22 cellular contexts compared by ENCODE assay signal in the genomic region with DNA sequence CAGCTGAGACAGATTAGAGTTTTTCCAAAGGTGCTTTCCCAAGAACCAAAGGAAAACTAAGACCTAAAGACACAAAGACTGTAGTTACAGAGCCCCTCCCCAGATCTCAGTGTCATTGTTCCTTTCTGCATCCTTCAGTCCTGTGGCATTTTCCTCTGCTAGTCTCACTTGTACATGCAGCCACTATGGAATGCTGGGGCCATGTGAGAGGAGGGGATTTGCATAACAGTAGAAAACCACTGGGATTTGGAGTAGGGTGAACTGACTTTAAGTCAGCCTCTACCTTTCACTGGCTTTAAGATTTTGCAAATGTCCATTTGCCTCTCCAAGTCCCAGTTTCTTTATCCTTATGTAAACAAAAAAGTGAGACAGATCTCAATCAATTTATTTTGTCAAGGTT.
DNase-seq lines count a peak whose midpoint lies in the region; ATAC-seq, FAIRE-seq and TF ChIP-seq lines count a peak whose summit lies in the region.
"Had no signal": no experiment of that assay in that cellular context is flagged by ENCODE, and none has a peak within 500 bp of the region (broad histone marks: within the 10 kb centered on the region; RNA-seq: fewer than 3 reads in every experiment).

No MANE protein-coding gene starts in this region.

- peak overlapping the region; percentile 94 for H2BK5ac ChIP-seq in H1 (ENCODE audit: low read depth, low read length)

- no peaks in the 10 kb centered on the region for H3K27me3 Mint-ChIP-seq in HFFc6 (ENCODE audit: insufficient read depth)
- H3K27me3 Mint-ChIP-seq: activated B cell treated with CpG ODN at 0.5 μM for 24 hours had no signal

- no peak for TF ChIP-seq POLR2A in H1 (IDR thresholded peaks at IDR 0.05; ENCODE audit: control extremely low read depth in 1 of 2, low read depth in 2 of 2, low read length in 2 of 2)

- H3K27me3 ChIP-seq in ACC112 (ENCODE audit: insufficient read depth, low read length) (no peaks in the 10 kb centered on the region), H1 (replicated peaks in 1 of 4; ENCODE audit: control insufficient read depth in 3 of 4, extremely low read depth in 1 of 4, insufficient read depth in 3 of 4, low read length in 3 of 4) (no peaks in the 10 kb centered on the region), left lung (no peaks in the 10 kb centered on the region)
- H3K27me3 ChIP-seq: esophagus muscularis mucosa, sigmoid colon, transverse colon had no signal

- DNase-seq in HFFc6, result peak; percentile 17
- DNase-seq in H1 (ENCODE audit: low read depth in 1 of 2, low spot score in 2 of 2), result peak in 1 of 2 experiments; percentile 56
- DNase-seq in left lung, result no peak
- DNase-seq in stimulated activated effector memory CD8-positive, alpha-beta T cell treated with anti-CD3 and anti-CD28 coated beads, Interleukin-12 subunit alpha, Interleukin-12 subunit beta, amount 100 ng/mL, for 72 hours (ENCODE audit: low spot score in 2 of 2), result no peak
- DNase-seq in NOMO-1 (lab: John Stamatoyannopoulos, UW; ENCODE audit: unreplicated experiment in 2 of 2), result no peak
- DNase-seq in T-helper 9 cell, result no peak
- DNase-seq: activated B cell treated with CpG ODN at 0.5 μM for 24 hours; activated effector memory CD4-positive, alpha-beta T cell treated with Interleukin-2 at 50 U/mL for 16 hours; aorta; DND-41; NCI-H2029 treated with DMSO at 0.1 percent for 48 hours; NCI-H748 treated with DMSO at 0.1 percent for 48 hours; sigmoid colon; stimulated activated CD4-positive, alpha-beta T cell treated with anti-CD3 and anti-CD28 coated beads, Interleukin-4, amount 100 ng/mL, for 4 hours; transverse colon had no signal

- CTCF ChIA-PET in H1 (lab: Charles Lee; ENCODE audit: partially characterized antibody), result interaction anchor here (0.9 to 1.3 kb wide), 2 partner anchors 10 to 23 kb away, joined by 3 to 4 read pairs; no protein-coding TSS in a partner anchor

- H3K79me2 ChIP-seq in ACC112 (ENCODE audit: control insufficient read depth, insufficient read depth, low read length, unreplicated experiment) (no peaks in the 10 kb centered on the region), H1 (ENCODE audit: control insufficient read depth in 1 of 2, insufficient read depth in 2 of 2, low read length in 2 of 2) (no peaks in the 10 kb centered on the region)

- no peak overlapping the region for H3K9ac ChIP-seq in H1 (replicated peaks in 1 of 4; ENCODE audit: extremely low read depth in 1 of 4, low read depth in 3 of 4, low read length in 3 of 4)

- TF ChIP-seq CTCF in HFFc6 (IDR thresholded peaks at IDR 0.05) (no peak), H1 (IDR thresholded peaks at IDR 0.05; ENCODE audit: control extremely low read depth in 1 of 3, insufficient read depth in 1 of 3, low read depth in 1 of 3, low read length in 3 of 3) (no peak), left lung (IDR thresholded peaks at IDR 0.05) (no peak)

- no peak overlapping the region for H3K4me3 Mint-ChIP-seq in HFFc6
- H3K4me3 Mint-ChIP-seq in stimulated activated effector memory CD8-positive, alpha-beta T cell treated with anti-CD3 and anti-CD28 coated beads, Interleukin-12 subunit alpha, Interleukin-12 subunit beta, amount 100 ng/mL, for 72 hours, result no peak overlapping the region
- H3K4me3 Mint-ChIP-seq: activated B cell treated with CpG ODN at 0.5 μM for 24 hours had no signal

- H4K8ac ChIP-seq in H1 (ENCODE audit: extremely low read depth, insufficient read depth, low read length), result no peak overlapping the region

- intact Hi-C loops in left lung (cut with DNase I), result no loop called here

- H2AK5ac ChIP-seq in H1 (ENCODE audit: low read depth, low read length), result 0 out of 2 replicates have a peak overlapping the region, but pooled peaks have one; percentile 54

- peak overlapping the region; percentile 1 for H2AFZ ChIP-seq in ACC112 (ENCODE audit: low read length, unreplicated experiment)
- H2AFZ ChIP-seq in H1 (ENCODE audit: low read length), result no peak overlapping the region

- no peak overlapping the region for H3K14ac ChIP-seq in H1 (ENCODE audit: insufficient read length)

- no peak overlapping the region for H3K4ac ChIP-seq in H1 (replicated peaks; ENCODE audit: insufficient read length, low read depth, low read length)

- H2BK20ac ChIP-seq in H1 (ENCODE audit: low read length), result no peak overlapping the region

- no peaks in the 10 kb centered on the region for H3K36me3 ChIP-seq in ACC112 (ENCODE audit: insufficient read depth, low read length)
- H3K36me3 ChIP-seq in H1 (ENCODE audit: control insufficient read depth in 2 of 4, insufficient read depth in 4 of 4, low read length in 3 of 4), result no peaks in the 10 kb centered on the region; a peak in 1 of 8 replicates
- H3K36me3 ChIP-seq in left lung, result no peaks in the 10 kb centered on the region
- H3K36me3 ChIP-seq: esophagus muscularis mucosa, sigmoid colon, transverse colon had no signal

- no peak overlapping the region for H3K27ac ChIP-seq in ACC112 (ENCODE audit: low read depth, low read length)
- H3K27ac ChIP-seq in H1 (ENCODE audit: low read depth, low read length), result peak overlapping the region; percentile 63; the same call in 1 of the 2 replicates
- H3K27ac ChIP-seq in left lung, result no peak overlapping the region
- H3K27ac ChIP-seq: A549, esophagus muscularis mucosa, sigmoid colon, transverse colon had no signal

- peak; percentile 34 for ATAC-seq in left lung
- no peak for ATAC-seq in stimulated activated effector memory CD8-positive, alpha-beta T cell treated with anti-CD3 and anti-CD28 coated beads, Interleukin-12 subunit alpha, Interleukin-12 subunit beta, amount 100 ng/mL, for 72 hours
- ATAC-seq in HG02884 (IDR thresholded peaks at IDR 0.05; ENCODE audit: unreplicated experiment), result no peak
- ATAC-seq: A549 had no signal

- TF ChIP-seq RAD21 in H1 (IDR thresholded peaks at IDR 0.05 in 1 of 2, conservative IDR thresholded peaks at IDR 0.05 in 1 of 2; ENCODE audit: low read depth in 2 of 2, low read length in 2 of 2), result no peak

- TF ChIP-seq EP300 in H1 (IDR thresholded peaks at IDR 0.05; ENCODE audit: borderline replicate concordance in 1 of 2, low read depth in 2 of 2, low read length in 2 of 2), result no peak

- no peak overlapping the region for H3K56ac ChIP-seq in H1 (replicated peaks; ENCODE audit: insufficient read length, low read depth, low read length)

- peaks cover 59% of the 10 kb centered on the region for H3K4me1 Mint-ChIP-seq in HFFc6 (ENCODE audit: low read depth)
- no peaks in the 10 kb centered on the region for H3K4me1 Mint-ChIP-seq in stimulated activated effector memory CD8-positive, alpha-beta T cell treated with anti-CD3 and anti-CD28 coated beads, Interleukin-12 subunit alpha, Interleukin-12 subunit beta, amount 100 ng/mL, for 72 hours
- H3K4me1 Mint-ChIP-seq: activated B cell treated with CpG ODN at 0.5 μM for 24 hours had no signal

- peak; percentile 98 for FAIRE-seq in H1 (lab: Jason Lieb, UNC)
- FAIRE-seq: A549, HTR-8/SVneo, RCC 7860 had no signal

- peak overlapping the region; percentile 49 for H3K27ac Mint-ChIP-seq in HFFc6
- H3K27ac Mint-ChIP-seq in stimulated activated effector memory CD8-positive, alpha-beta T cell treated with anti-CD3 and anti-CD28 coated beads, Interleukin-12 subunit alpha, Interleukin-12 subunit beta, amount 100 ng/mL, for 72 hours, result no peak overlapping the region
- H3K27ac Mint-ChIP-seq: activated B cell treated with CpG ODN at 0.5 μM for 24 hours had no signal

- H4K20me1 ChIP-seq in H1 (replicated peaks in 1 of 2; ENCODE audit: control insufficient read depth in 1 of 2, insufficient read depth in 2 of 2, low read length in 2 of 2), result no peaks in the 10 kb centered on the region

- H2BK15ac ChIP-seq in H1 (ENCODE audit: low read length), result no peak overlapping the region

- H3K23ac ChIP-seq in H1 (ENCODE audit: insufficient read length), result no peak overlapping the region

- H3K9me3 ChIP-seq in H1 (ENCODE audit: insufficient read depth in 2 of 2, low read depth in 1 of 2, low read length in 1 of 2), result no peaks in the 10 kb centered on the region
- no peaks in the 10 kb centered on the region for H3K9me3 ChIP-seq in left lung
- H3K9me3 ChIP-seq: A549, esophagus muscularis mucosa, sigmoid colon, transverse colon had no signal

- H4K91ac ChIP-seq in H1 (replicated peaks; ENCODE audit: insufficient read length, low read length), result peak overlapping the region; percentile 59

- H4K5ac ChIP-seq in H1 (ENCODE audit: insufficient read length, low read depth, low read length), result peak overlapping the region; percentile 20

- no peak overlapping the region for H3K4me3 ChIP-seq in ACC112 (ENCODE audit: low read depth, low read length)
- H3K4me3 ChIP-seq in H1 (ENCODE audit: extremely low read depth in 1 of 4, insufficient read depth in 2 of 4, low read depth in 3 of 4, low read length in 4 of 4), result peak overlapping the region in 1 of 4 experiments; percentile 36; a peak in 3 of 8 replicates
- H3K4me3 ChIP-seq in left lung, result no peak overlapping the region
- H3K4me3 ChIP-seq: A549, esophagus muscularis mucosa, lung, sigmoid colon, transverse colon had no signal

- no peaks in the 10 kb centered on the region for H3K79me1 ChIP-seq in H1 (ENCODE audit: low read depth, low read length)

- no peaks in the 10 kb centered on the region for H3K36me3 Mint-ChIP-seq in HFFc6 (ENCODE audit: low read depth)
- H3K36me3 Mint-ChIP-seq in stimulated activated effector memory CD8-positive, alpha-beta T cell treated with anti-CD3 and anti-CD28 coated beads, Interleukin-12 subunit alpha, Interleukin-12 subunit beta, amount 100 ng/mL, for 72 hours, result no peaks in the 10 kb centered on the region

- peak overlapping the region; percentile 64; the same call in 1 of the 2 replicates for H3K18ac ChIP-seq in H1 (ENCODE audit: extremely low read depth, low read length)

- peak overlapping the region; percentile 69; the same call in 1 of the 2 replicates for H2BK12ac ChIP-seq in H1 (ENCODE audit: low read depth, low read length)

- H3K9me3 Mint-ChIP-seq in HFFc6, result no peaks in the 10 kb centered on the region
- no peaks in the 10 kb centered on the region for H3K9me3 Mint-ChIP-seq in stimulated activated effector memory CD8-positive, alpha-beta T cell treated with anti-CD3 and anti-CD28 coated beads, Interleukin-12 subunit alpha, Interleukin-12 subunit beta, amount 100 ng/mL, for 72 hours
- H3K9me3 Mint-ChIP-seq: activated B cell treated with CpG ODN at 0.5 μM for 24 hours had no signal

- H3K4me2 ChIP-seq in H1 (ENCODE audit: insufficient read depth in 1 of 2, low read depth in 2 of 2, low read length in 2 of 2), result peak overlapping the region; percentile 38 to 51
- H3K4me2 ChIP-seq: A549 had no signal

- peaks cover 16% of the 10 kb centered on the region for H3K4me1 ChIP-seq in ACC112 (ENCODE audit: control insufficient read depth, insufficient read depth, low read length, unreplicated experiment)
- peaks cover 2 to 25% (median 13%) of the 10 kb centered on the region in 4 experiments; a peak in 6 of 7 replicates for H3K4me1 ChIP-seq in H1 (replicated peaks in 1 of 4; ENCODE audit: control insufficient read depth in 3 of 4, insufficient read depth in 4 of 4, low read length in 3 of 4)
- H3K4me1 ChIP-seq in left lung, result no peaks in the 10 kb centered on the region

- peak overlapping the region; percentile 79 for H2BK120ac ChIP-seq in H1 (replicated peaks; ENCODE audit: low read depth, low read length)

- H3K23me2 ChIP-seq in H1 (ENCODE audit: low read depth, low read length), result no peaks in the 10 kb centered on the region; the same call in 1 of the 2 replicates

- POLR2A ChIA-PET in H1 (lab: Charles Lee; ENCODE audit: partially characterized antibody), result interaction anchor here (0.7 to 1.2 kb wide), 4 partner anchors 14 to 28 kb away, joined by 3 read pairs; no protein-coding TSS in a partner anchor
